In the genomic region with DNA sequence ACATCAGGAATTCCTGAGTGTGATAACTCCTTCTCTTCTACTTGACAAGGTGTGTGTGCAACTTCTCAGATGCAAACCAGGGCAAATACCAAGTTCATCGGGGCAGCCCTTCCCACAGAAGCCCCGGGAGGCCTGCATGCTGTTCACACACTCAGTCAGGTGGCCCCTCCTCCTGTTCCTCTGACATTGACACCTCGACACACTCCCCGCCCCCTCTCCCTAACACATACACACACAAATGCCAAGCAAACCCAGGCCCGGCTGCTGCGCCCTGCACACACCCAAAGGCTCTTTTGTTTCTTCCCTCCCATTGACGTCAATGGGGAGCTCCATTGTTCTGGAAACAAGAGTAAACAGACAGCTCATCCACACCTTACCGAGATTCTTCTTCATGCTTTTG, we compare ENCODE assay signal across 8 cellular contexts. TPM values are rescaled to one million over a fixed set of nuclear protein-coding genes. Genes with fewer than 3 reads are reported as not detected.
A peak's percentile ranks its signal among the peaks of the same experiment; 100 is the strongest.
DNase-seq lines count a peak whose midpoint lies in the region; ATAC-seq and TF ChIP-seq lines count a peak whose summit lies in the region.

No MANE protein-coding gene starts in this region.

- peak overlapping the region; percentile 95 for H3K27ac Mint-ChIP-seq in progenitor cell of endocrine pancreas

- H3K9me3 ChIP-seq in cardiac muscle cell (ENCODE audit: low read depth): no peaks in the 10 kb centered on the region
- no peaks in the 10 kb centered on the region for H3K9me3 ChIP-seq in WERI-Rb-1 (ENCODE audit: severe bottlenecking)

- intact Hi-C loops in cardiac septum (cut with DNase I): no loop called here

- peaks cover 4% of the 10 kb centered on the region for H3K27me3 ChIP-seq in cardiac muscle cell
- no peaks in the 10 kb centered on the region for H3K27me3 ChIP-seq in WERI-Rb-1 (ENCODE audit: insufficient read depth, low read depth, severe bottlenecking)

- H3K9me3 Mint-ChIP-seq in progenitor cell of endocrine pancreas (ENCODE audit: low read depth): no peaks in the 10 kb centered on the region

- DNase-seq in cardiac muscle cell (ENCODE audit: low read depth in 1 of 2, low spot score in 1 of 2): peak; percentile 58 to 62
- no peak for DNase-seq in cardiac septum (ENCODE audit: low spot score)
- DNase-seq in WERI-Rb-1: peak; percentile 38
- DNase-seq in fibroblast of pulmonary artery (ENCODE audit: low read depth): peak; percentile 87
- DNase-seq in progenitor cell of endocrine pancreas (ENCODE audit: low spot score, unreplicated experiment): peak; percentile 51
- no peak for DNase-seq in GM19240 (ENCODE audit: insufficient read length, low spot score)

- peaks cover 11% of the 10 kb centered on the region for H3K4me1 ChIP-seq in cardiac muscle cell (ENCODE audit: low read depth)

- ATAC-seq in GM19035 (IDR thresholded peaks at IDR 0.05; ENCODE audit: unreplicated experiment): no peak
- ATAC-seq in GM21619 (IDR thresholded peaks at IDR 0.05; ENCODE audit: unreplicated experiment): no peak

- H3K36me3 ChIP-seq in cardiac muscle cell (no peaks in the 10 kb centered on the region), WERI-Rb-1 (no peaks in the 10 kb centered on the region)

- peaks cover 51% of the 10 kb centered on the region for H3K4me1 Mint-ChIP-seq in progenitor cell of endocrine pancreas (ENCODE audit: low read depth)

- H3K4me3 ChIP-seq in cardiac muscle cell: no peak overlapping the region
- H3K4me3 ChIP-seq in WERI-Rb-1 (ENCODE audit: low read depth, low read length): no peak overlapping the region
- H3K4me3 ChIP-seq in fibroblast of pulmonary artery (replicated peaks; ENCODE audit: low read depth, low read length): no peak overlapping the region

- peak overlapping the region; percentile 86 for H3K4me3 Mint-ChIP-seq in progenitor cell of endocrine pancreas (ENCODE audit: low read depth)

- H3K27me3 Mint-ChIP-seq in progenitor cell of endocrine pancreas: no peaks in the 10 kb centered on the region

- TF ChIP-seq CTCF in cardiac muscle cell (IDR thresholded peaks at IDR 0.05; ENCODE audit: low read depth, low read length) (no peak), WERI-Rb-1 (IDR thresholded peaks at IDR 0.05; ENCODE audit: low read depth, low read length) (no peak), fibroblast of pulmonary artery (IDR thresholded peaks at IDR 0.05; ENCODE audit: low read length, missing control alignments) (no peak), progenitor cell of endocrine pancreas (IDR thresholded peaks at IDR 0.05; ENCODE audit: unreplicated experiment) (no peak)

- no peaks in the 10 kb centered on the region for H3K36me3 Mint-ChIP-seq in progenitor cell of endocrine pancreas (ENCODE audit: insufficient read depth)

- H3K27ac ChIP-seq in cardiac muscle cell (peak overlapping the region; percentile 7), WERI-Rb-1 (no peak overlapping the region)

RNA-seq across cellular contexts. Expression of a gene that starts 1.7 kb away (rescaled TPM):
- total RNA-seq in cardiac muscle cell (2.0 and 3.9 TPM in 2 replicates), cardiac septum (13.0 TPM), progenitor cell of endocrine pancreas (14.3 and 20.2 TPM in 2 replicates)
- 1.4 and 4.6 TPM in 2 replicates for polyA plus RNA-seq in cardiac muscle cell

RNA-seq across cellular contexts. Expression of a gene that starts 30.2 kb away (rescaled TPM):
- 8.3 and 13.9 TPM in 2 replicates for total RNA-seq in cardiac muscle cell
- polyA plus RNA-seq in cardiac muscle cell: 10.8 and 12.1 TPM in 2 replicates
- 16.3 TPM for total RNA-seq in cardiac septum
- 26.1 and 27.0 TPM in 2 replicates for total RNA-seq in progenitor cell of endocrine pancreas

RNA-seq across cellular contexts. Expression of a gene that starts 50.2 kb away (rescaled TPM):
- total RNA-seq in cardiac muscle cell (8.8 and 11.9 TPM in 2 replicates), cardiac septum (2.7 TPM), progenitor cell of endocrine pancreas (64.2 and 64.7 TPM in 2 replicates)
- polyA plus RNA-seq in cardiac muscle cell: 6.6 and 11.2 TPM in 2 replicates

Comparison
In these comparisons a context has a peak if more than half of its experiments do, and no peak if none do; other contexts are left out.
1. DNase-seq: peak in cardiac muscle cell (2 of 2), WERI-Rb-1 (single experiment), fibroblast of pulmonary artery (single experiment) and progenitor cell of endocrine pancreas (single experiment); none in cardiac septum (single experiment) and GM19240 (single experiment).